In genomic region chr17:50889528-50890118, GRCh38 we compare ENCODE assay signal across 1 cellular context.
TF ChIP-seq lines count a peak whose summit lies in the region.

No MANE protein-coding gene starts in this region.

TF ChIP-seq in HepG2, 621 proteins besides CTCF, POLR2A, EP300 and RAD21 (continued from another document and continues in another):
- no peak for TF ChIP-seq NFAT5 (CRISPR knock-in tag; IDR thresholded peaks at IDR 0.05)
- no peak for TF ChIP-seq CEBPZ (IDR thresholded peaks at IDR 0.05; ENCODE audit: low read length)
- peak; percentile 80; the same call in 1 of the 2 replicates for TF ChIP-seq ZNF124 (CRISPR knock-in tag; IDR thresholded peaks at IDR 0.05)
- no peak for TF ChIP-seq CHCHD3 (CRISPR knock-in tag; IDR thresholded peaks at IDR 0.05)
- no peak for TF ChIP-seq KDM4B (CRISPR knock-in tag; IDR thresholded peaks at IDR 0.05)
- no peak for TF ChIP-seq ZBTB8A (CRISPR knock-in tag; IDR thresholded peaks at IDR 0.05; ENCODE audit: borderline replicate concordance, low read depth)
- TF ChIP-seq REPIN1 (CRISPR knock-in tag; IDR thresholded peaks at IDR 0.05; ENCODE audit: borderline replicate concordance, low read depth), result peak; percentile 58; the same call in 1 of the 2 replicates
- 0 out of 2 replicates have a peak, but pooled peaks have one; percentile 21 for TF ChIP-seq HOXA5 (CRISPR knock-in tag; IDR thresholded peaks at IDR 0.05)
- TF ChIP-seq ZNF792 (CRISPR knock-in tag; IDR thresholded peaks at IDR 0.05), result no peak
- peak; percentile 69 for TF ChIP-seq ZNF292 (CRISPR knock-in tag; IDR thresholded peaks at IDR 0.05; ENCODE audit: borderline replicate concordance, low read depth)
- TF ChIP-seq STAG1 (CRISPR knock-in tag; IDR thresholded peaks at IDR 0.05), result peak; percentile 23; the same call in 1 of the 2 replicates
- TF ChIP-seq CSRNP2 (CRISPR knock-in tag; conservative IDR thresholded peaks at IDR 0.05; ENCODE audit: low read depth), result no peak
- peak; percentile 72 for TF ChIP-seq ASH2L (IDR thresholded peaks at IDR 0.05; ENCODE audit: insufficient read length, low read depth, low read length)
- 0 out of 2 replicates have a peak, but pooled peaks have one; percentile 23 for TF ChIP-seq ZNF598 (CRISPR knock-in tag; IDR thresholded peaks at IDR 0.05; ENCODE audit: borderline replicate concordance)
- peak; percentile 48; the same call in 1 of the 2 replicates for TF ChIP-seq ZBED4 (CRISPR knock-in tag; IDR thresholded peaks at IDR 0.05; ENCODE audit: borderline replicate concordance)
- TF ChIP-seq GFI1 (CRISPR knock-in tag; IDR thresholded peaks at IDR 0.05; ENCODE audit: borderline replicate concordance), result peak; percentile 39; the same call in 1 of the 2 replicates
- TF ChIP-seq LCORL (IDR thresholded peaks at IDR 0.05), result no peak
- TF ChIP-seq LCORL (CRISPR knock-in tag; IDR thresholded peaks at IDR 0.05), result peak; percentile 76
- no peak for TF ChIP-seq ATM (IDR thresholded peaks at IDR 0.05; ENCODE audit: borderline replicate concordance)
- TF ChIP-seq AKAP8 (CRISPR knock-in tag; IDR thresholded peaks at IDR 0.05), result no peak; the same call in 1 of the 2 replicates
- TF ChIP-seq CSRNP1 (CRISPR knock-in tag; IDR thresholded peaks at IDR 0.05), result peak; percentile 86
- peak; percentile 67; the same call in 1 of the 2 replicates for TF ChIP-seq ZNF788 (CRISPR knock-in tag; IDR thresholded peaks at IDR 0.05; ENCODE audit: borderline replicate concordance)
- TF ChIP-seq CHD4 (IDR thresholded peaks at IDR 0.05; ENCODE audit: borderline replicate concordance, low read length), result peak; percentile 66; the same call in 1 of the 2 replicates
- TF ChIP-seq PRPF4 (IDR thresholded peaks at IDR 0.05; ENCODE audit: low read depth, low read length, poor library complexity, severe bottlenecking), result no peak
- TF ChIP-seq IKZF4 (CRISPR knock-in tag; IDR thresholded peaks at IDR 0.05; ENCODE audit: borderline replicate concordance, low read depth, not compliant biosample characterization), result peak; percentile 52
- 0 out of 2 replicates have a peak, but pooled peaks have one; percentile 17 for TF ChIP-seq PRDM10 (CRISPR knock-in tag; IDR thresholded peaks at IDR 0.05; ENCODE audit: low read depth)
- peak; percentile 73 for TF ChIP-seq PITX1 (CRISPR knock-in tag; IDR thresholded peaks at IDR 0.05)
- 0 out of 2 replicates have a peak, but pooled peaks have one; percentile 21 for TF ChIP-seq RCOR2 (CRISPR knock-in tag; IDR thresholded peaks at IDR 0.05)
- TF ChIP-seq DRAP1 (CRISPR knock-in tag; IDR thresholded peaks at IDR 0.05), result peak; percentile 40; the same call in 1 of the 2 replicates
- peak; percentile 27; the same call in 1 of the 2 replicates for TF ChIP-seq ERF (CRISPR knock-in tag; IDR thresholded peaks at IDR 0.05)
